ENCODE assay signal across 18 cellular contexts in genomic region chr2:215841175-215841816, GRCh38.
A peak's percentile ranks its signal among the peaks of the same experiment; 100 is the strongest.
DNase-seq lines count a peak whose midpoint lies in the region; ATAC-seq, FAIRE-seq and TF ChIP-seq lines count a peak whose summit lies in the region.
"Had no signal": no experiment of that assay in that cellular context is flagged by ENCODE, and none has a peak within 500 bp of the region (broad histone marks: within the 10 kb centered on the region; RNA-seq: fewer than 3 reads in every experiment).

No MANE protein-coding gene starts in this region.

- WGBS in HepG2 (ENCODE audit: low lambda C conversion rate) = 77% methylated on average over 5 of the region's 5 CpGs
- WGBS in right lobe of liver (ENCODE audit: insufficient coverage, low coverage, low lambda C conversion rate, missing lambda C conversion rate) = 74% methylated on average over 5 of the region's 5 CpGs
- 81% methylated on average over 5 of the region's 5 CpGs for WGBS in esophagus muscularis mucosa
- WGBS in pancreas, 2 donors = 61 to 68% methylated on average over 5 of the region's 5 CpGs

- TF ChIP-seq CTCF in HepG2 (CRISPR knock-in tag; IDR thresholded peaks at IDR 0.05) (no peak), right lobe of liver (IDR thresholded peaks at IDR 0.05) (no peak), esophagus muscularis mucosa (IDR thresholded peaks at IDR 0.05) (no peak), brain microvascular endothelial cell (IDR thresholded peaks at IDR 0.05; ENCODE audit: low read depth, low read length, missing control alignments) (no peak), pancreas (IDR thresholded peaks at IDR 0.05) (no peak)

- H3K4me2 ChIP-seq in HepG2 (ENCODE audit: low read depth, low read length) = no peak overlapping the region
- H3K4me2 ChIP-seq: PC-9 had no signal

- POLR2A ChIA-PET in HepG2 (lab: Yijun Ruan, JAX) = no interaction called here

- no peaks in the 10 kb centered on the region for H3K79me2 ChIP-seq in HepG2 (ENCODE audit: insufficient read depth, low read length)

- in situ Hi-C loops in HepG2 (cut with HindIII; ENCODE audit: extremely low pct_ligation_motif_present, low pct_unique_long_range_greater_than_20kb) (no loop called here), brain microvascular endothelial cell (cut with HindIII; ENCODE audit: low pct_ligation_motif_present, low sequenced_read_pairs) (no loop called here)

- ATAC-seq in HepG2 = peak; percentile 34; the same call in 2 of the 3 replicates
- no peak for ATAC-seq in right lobe of liver
- peak; percentile 9 for ATAC-seq in HG03342 (IDR thresholded peaks at IDR 0.05; ENCODE audit: unreplicated experiment)
- ATAC-seq in HG02840 (IDR thresholded peaks at IDR 0.05; ENCODE audit: low FRiP score, unreplicated experiment) = no peak
- ATAC-seq in pancreas = no peak
- ATAC-seq: activated naive CD8-positive, alpha-beta T cell treated with anti-CD3 and anti-CD28 coated beads, Interleukin-2, amount 50 U/mL, for 24 hours; esophagus mucosa had no signal

- CTCF ChIA-PET in HepG2 (lab: Yijun Ruan, JAX; ENCODE audit: low intra/inter-chr PET ratio, low total read pairs) = no interaction called here

- H3K9me3 ChIP-seq in HepG2 (ENCODE audit: low read length) = no peaks in the 10 kb centered on the region
- no peaks in the 10 kb centered on the region for H3K9me3 ChIP-seq in right lobe of liver
- no peaks in the 10 kb centered on the region for H3K9me3 ChIP-seq in esophagus muscularis mucosa
- no peaks in the 10 kb centered on the region for H3K9me3 ChIP-seq in pancreas

- no peak overlapping the region for H3K9ac ChIP-seq in HepG2 (ENCODE audit: insufficient read depth, low read depth, low read length)

- no peak overlapping the region for H2AFZ ChIP-seq in HepG2 (ENCODE audit: low read length)
- H2AFZ ChIP-seq: PC-9 had no signal

- FAIRE-seq in HepG2 (lab: Jason Lieb, UNC) (no peak), pancreas (lab: Jason Lieb, UNC) (no peak)

- no peak for DNase-seq in HepG2 (ENCODE audit: low spot score)
- DNase-seq in right lobe of liver = no peak
- peak; percentile 87 for DNase-seq in esophagus muscularis mucosa (ENCODE audit: extremely low spot score)
- no peak for DNase-seq in brain microvascular endothelial cell
- DNase-seq in foreskin melanocyte = no peak
- DNase-seq in pancreas = no peak
- DNase-seq: activated CD4-positive, CD25-positive, alpha-beta regulatory T cell; activated CD8-positive, alpha-beta memory T cell treated with anti-CD3 and anti-CD28 coated beads, Interleukin-2, amount 50 U/mL, for 4 hours; activated naive CD8-positive, alpha-beta T cell treated with anti-CD3 and anti-CD28 coated beads, Interleukin-2, amount 50 U/mL, for 24 hours; GOT3; NCI-H1048; PC-9; substantia nigra; SW 1271 had no signal

- H3K4me1 ChIP-seq in HepG2 (ENCODE audit: insufficient read depth, low read length) (peaks cover 36% of the 10 kb centered on the region), right lobe of liver (no peaks in the 10 kb centered on the region), esophagus muscularis mucosa (peaks cover 0 to 45% (median 32%) of the 10 kb centered on the region in 4 donors), pancreas (no peaks in the 10 kb centered on the region)

- no TSS peak for BruUV-seq in HepG2 (replicated peaks; lab: Mats Ljungman, UMichigan)

- H3K4me3 ChIP-seq in HepG2 (replicated peaks in 1 of 3; ENCODE audit: insufficient read depth in 1 of 3, low read depth in 2 of 3, low read length in 3 of 3) (no peak overlapping the region), right lobe of liver (no peak overlapping the region), esophagus muscularis mucosa (no peak overlapping the region), brain microvascular endothelial cell (ENCODE audit: low read depth, low read length) (no peak overlapping the region), pancreas (no peak overlapping the region)
- H3K4me3 ChIP-seq: PC-9, skin epidermis had no signal

- TF ChIP-seq EP300 in HepG2 (IDR thresholded peaks at IDR 0.05; ENCODE audit: low read depth in 2 of 2, low read length in 2 of 2) (no peak), HepG2 (CRISPR knock-in tag; IDR thresholded peaks at IDR 0.05; ENCODE audit: borderline replicate concordance) (no peak), esophagus muscularis mucosa (IDR thresholded peaks at IDR 0.05) (no peak)

- intact Hi-C loops in HepG2 (cut with micrococcal nuclease; ENCODE audit: unreplicated experiment) = no loop called here
- intact Hi-C loops in right lobe of liver (cut with DNase I) = no loop called here
- intact Hi-C loops in esophagus muscularis mucosa (cut with DNase I) = no loop called here
- intact Hi-C loops in pancreas (cut with DNase I) = no loop called here

- H4K20me1 ChIP-seq in HepG2 (ENCODE audit: insufficient read depth, low read length) = no peaks in the 10 kb centered on the region

- TF ChIP-seq POLR2A in HepG2 (IDR thresholded peaks at IDR 0.05; ENCODE audit: insufficient read depth in 1 of 2, low read depth in 2 of 2, low read length in 2 of 2) (no peak), right lobe of liver (IDR thresholded peaks at IDR 0.05) (no peak), esophagus muscularis mucosa (IDR thresholded peaks at IDR 0.05; ENCODE audit: low read depth) (no peak)

- H3K36me3 ChIP-seq in HepG2 (replicated peaks in 1 of 2; ENCODE audit: control insufficient read depth in 1 of 2, insufficient read depth in 2 of 2, low read length in 2 of 2) = no peaks in the 10 kb centered on the region
- no peaks in the 10 kb centered on the region for H3K36me3 ChIP-seq in right lobe of liver
- no peaks in the 10 kb centered on the region for H3K36me3 ChIP-seq in esophagus muscularis mucosa
- H3K36me3 ChIP-seq in brain microvascular endothelial cell (replicated peaks) = no peaks in the 10 kb centered on the region
- H3K36me3 ChIP-seq in pancreas = no peaks in the 10 kb centered on the region

- TF ChIP-seq RAD21 in HepG2 (CRISPR knock-in tag; IDR thresholded peaks at IDR 0.05) = no peak

- H3K27ac ChIP-seq in HepG2 (ENCODE audit: extremely low read length, insufficient read depth, low read length) = no peak overlapping the region
- no peak overlapping the region for H3K27ac ChIP-seq in right lobe of liver
- no peak overlapping the region for H3K27ac ChIP-seq in esophagus muscularis mucosa (replicated peaks in 1 of 4)
- no peak overlapping the region for H3K27ac ChIP-seq in brain microvascular endothelial cell
- no peak overlapping the region for H3K27ac ChIP-seq in pancreas
- H3K27ac ChIP-seq: PC-9 had no signal

- H3K27me3 ChIP-seq in HepG2 (ENCODE audit: control insufficient read depth in 1 of 2, insufficient read depth in 2 of 2, low read length in 2 of 2) (no peaks in the 10 kb centered on the region), right lobe of liver (no peaks in the 10 kb centered on the region), esophagus muscularis mucosa (no peaks in the 10 kb centered on the region), brain microvascular endothelial cell (replicated peaks) (no peaks in the 10 kb centered on the region), pancreas (no peaks in the 10 kb centered on the region)

TF ChIP-seq in HepG2, 621 proteins besides CTCF, POLR2A, EP300 and RAD21 (continues in another document):
- TF ChIP-seq ZNF230 (CRISPR knock-in tag; IDR thresholded peaks at IDR 0.05) (no peak), ZNF263 (CRISPR knock-in tag; IDR thresholded peaks at IDR 0.05) (no peak), SKI (IDR thresholded peaks at IDR 0.05; ENCODE audit: partially characterized antibody) (no peak), ZNF496 (CRISPR knock-in tag; IDR thresholded peaks at IDR 0.05; ENCODE audit: insufficient replicate concordance) (no peak), ZSCAN12 (CRISPR knock-in tag; IDR thresholded peaks at IDR 0.05) (no peak), ZNF224 (CRISPR knock-in tag; IDR thresholded peaks at IDR 0.05) (no peak), HNF4G (IDR thresholded peaks at IDR 0.05; ENCODE audit: borderline replicate concordance, low read depth, low read length) (no peak), HNF4G (CRISPR knock-in tag; IDR thresholded peaks at IDR 0.05; ENCODE audit: borderline replicate concordance, low read depth) (no peak), CHD2 (IDR thresholded peaks at IDR 0.05; ENCODE audit: low read depth, low read length) (no peak), SALL1 (CRISPR knock-in tag; IDR thresholded peaks at IDR 0.05) (0 out of 2 replicates have a peak, but pooled peaks have one; percentile 23)
- TF ChIP-seq, protein P1, sequence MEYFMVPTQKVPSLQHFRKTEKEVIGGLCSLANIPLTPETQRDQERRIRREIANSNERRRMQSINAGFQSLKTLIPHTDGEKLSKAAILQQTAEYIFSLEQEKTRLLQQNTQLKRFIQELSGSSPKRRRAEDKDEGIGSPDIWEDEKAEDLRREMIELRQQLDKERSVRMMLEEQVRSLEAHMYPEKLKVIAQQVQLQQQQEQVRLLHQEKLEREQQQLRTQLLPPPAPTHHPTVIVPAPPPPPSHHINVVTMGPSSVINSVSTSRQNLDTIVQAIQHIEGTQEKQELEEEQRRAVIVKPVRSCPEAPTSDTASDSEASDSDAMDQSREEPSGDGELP (IDR thresholded peaks at IDR 0.05; ENCODE audit: borderline replicate concordance, low read depth) = peak; percentile 40; the same call in 1 of the 2 replicates

Comparison
In these comparisons a context has a peak if more than half of its experiments do, and no peak if none do; other contexts are left out.
1. ATAC-seq: peak in HepG2 (single experiment) and HG03342 (single experiment); none in right lobe of liver (0 of 4), HG02840 (single experiment) and pancreas (0 of 4).